Comparison of ENCODE assay signal across 1 cellular context in genomic region chr20:5073154-5074049, GRCh38.
A peak's percentile ranks its signal among the peaks of the same experiment; 100 is the strongest.
TF ChIP-seq lines count a peak whose summit lies in the region.

No MANE protein-coding gene starts in this region.

TF ChIP-seq in HepG2, 621 proteins besides CTCF, POLR2A, EP300 and RAD21 (continues in another document):
- TF ChIP-seq MEIS1 (CRISPR knock-in tag; IDR thresholded peaks at IDR 0.05; ENCODE audit: borderline replicate concordance) (no peak; the same call in 1 of the 2 replicates), ZNF33A (CRISPR knock-in tag; IDR thresholded peaks at IDR 0.05; ENCODE audit: borderline replicate concordance) (no peak), ZNF34 (CRISPR knock-in tag; IDR thresholded peaks at IDR 0.05; ENCODE audit: borderline replicate concordance) (no peak), MXD4 (CRISPR knock-in tag; IDR thresholded peaks at IDR 0.05) (0 out of 2 replicates have a peak, but pooled peaks have one; percentile 47), PLSCR1 (CRISPR knock-in tag; IDR thresholded peaks at IDR 0.05; ENCODE audit: borderline replicate concordance) (no peak), ZNF44 (CRISPR knock-in tag; IDR thresholded peaks at IDR 0.05) (no peak), MYPOP (CRISPR knock-in tag; IDR thresholded peaks at IDR 0.05) (no peak), BATF2 (CRISPR knock-in tag; IDR thresholded peaks at IDR 0.05) (no peak), ZBTB39 (CRISPR knock-in tag; IDR thresholded peaks at IDR 0.05) (no peak), TIGD3 (CRISPR knock-in tag; IDR thresholded peaks at IDR 0.05; ENCODE audit: borderline replicate concordance) (no peak), MIXL1 (CRISPR knock-in tag; IDR thresholded peaks at IDR 0.05) (no peak), ZNF781 (CRISPR knock-in tag; IDR thresholded peaks at IDR 0.05; ENCODE audit: borderline replicate concordance, not compliant biosample characterization) (peak; percentile 56), KMT2B (CRISPR knock-in tag; IDR thresholded peaks at IDR 0.05) (no peak), ZNF7 (CRISPR knock-in tag; IDR thresholded peaks at IDR 0.05) (no peak), KLF11 (CRISPR knock-in tag; IDR thresholded peaks at IDR 0.05) (no peak), ZNF720 (CRISPR knock-in tag; IDR thresholded peaks at IDR 0.05) (no peak), AHR (CRISPR knock-in tag; IDR thresholded peaks at IDR 0.05) (peak; percentile 82; the same call in 1 of the 2 replicates), GZF1 (CRISPR knock-in tag; IDR thresholded peaks at IDR 0.05) (no peak), REPIN1 (CRISPR knock-in tag; IDR thresholded peaks at IDR 0.05; ENCODE audit: borderline replicate concordance, low read depth) (peak; percentile 80), HOXA3 (CRISPR knock-in tag; IDR thresholded peaks at IDR 0.05) (peak; percentile 31; the same call in 1 of the 2 replicates), ZBTB4 (CRISPR knock-in tag; IDR thresholded peaks at IDR 0.05; ENCODE audit: borderline replicate concordance) (peak; percentile 44; the same call in 1 of the 2 replicates), NBN (conservative IDR thresholded peaks at IDR 0.05) (no peak), TFAP4 (IDR thresholded peaks at IDR 0.05; ENCODE audit: borderline replicate concordance, low read depth) (no peak), GATAD1 (CRISPR knock-in tag; IDR thresholded peaks at IDR 0.05) (no peak), GATAD2A (CRISPR knock-in tag; IDR thresholded peaks at IDR 0.05) (no peak; the same call in 1 of the 2 replicates), NR0B2 (CRISPR knock-in tag; IDR thresholded peaks at IDR 0.05) (peak; percentile 20; the same call in 1 of the 2 replicates), SMARCC2 (IDR thresholded peaks at IDR 0.05) (no peak), FOXP4 (CRISPR knock-in tag; IDR thresholded peaks at IDR 0.05) (no peak; the same call in 1 of the 2 replicates), ZNF788 (CRISPR knock-in tag; IDR thresholded peaks at IDR 0.05; ENCODE audit: borderline replicate concordance) (peak; percentile 53; the same call in 1 of the 2 replicates), ZNF576 (CRISPR knock-in tag; IDR thresholded peaks at IDR 0.05) (no peak), ZFP91 (CRISPR knock-in tag; IDR thresholded peaks at IDR 0.05; ENCODE audit: borderline replicate concordance) (peak; percentile 39; the same call in 1 of the 2 replicates), NFIB (CRISPR knock-in tag; IDR thresholded peaks at IDR 0.05; ENCODE audit: borderline replicate concordance) (no peak), SRSF9 (IDR thresholded peaks at IDR 0.05; ENCODE audit: borderline replicate concordance, insufficient read depth, low read depth, low read length, poor library complexity, severe bottlenecking) (no peak), ZNF431 (CRISPR knock-in tag; IDR thresholded peaks at IDR 0.05; ENCODE audit: borderline replicate concordance, low read depth) (no peak), ZNF331 (CRISPR knock-in tag; IDR thresholded peaks at IDR 0.05) (peak; percentile 65), CEBPG (CRISPR knock-in tag; IDR thresholded peaks at IDR 0.05) (peak; percentile 38), CEBPZ (IDR thresholded peaks at IDR 0.05; ENCODE audit: low read length) (no peak), CSRNP1 (CRISPR knock-in tag; IDR thresholded peaks at IDR 0.05) (peak; percentile 80; the same call in 1 of the 2 replicates), FOXC1 (CRISPR knock-in tag; IDR thresholded peaks at IDR 0.05; ENCODE audit: borderline replicate concordance) (peak; percentile 55; the same call in 1 of the 2 replicates)
